8 cellular contexts compared by ENCODE assay signal in genomic region chr16:89949121-89949742, GRCh38. TPM values are rescaled to one million over a fixed set of nuclear protein-coding genes. Genes with fewer than 3 reads are reported as not detected.
A peak's percentile ranks its signal among the peaks of the same experiment; 100 is the strongest.
DNase-seq lines count a peak whose midpoint lies in the region; ATAC-seq and TF ChIP-seq lines count a peak whose summit lies in the region.

No MANE protein-coding gene starts in this region.

- in situ Hi-C loops in astrocyte of the cerebellum (cut with HindIII; ENCODE audit: low sequenced_read_pairs), result no loop called here

- H3K27me3 ChIP-seq in right lobe of liver (no peaks in the 10 kb centered on the region), tibial artery (peaks cover 0 to 4% of the 10 kb centered on the region in 2 donors)

- H3K4me3 ChIP-seq in astrocyte of the cerebellum (ENCODE audit: low read depth, low read length), result peak overlapping the region; percentile 60
- peak overlapping the region; percentile 46 to 66 (median 50) for H3K4me3 ChIP-seq in right lobe of liver
- peak overlapping the region; percentile 61 to 63 for H3K4me3 ChIP-seq in tibial artery

- H3K36me3 Mint-ChIP-seq in activated T-cell treated with anti-CD3 and anti-CD28 coated beads, Interleukin-2, amount 50 U/mL, for 4 hours (ENCODE audit: insufficient read depth), result no peaks in the 10 kb centered on the region

- no peak for DNase-seq in activated T-cell treated with anti-CD3 and anti-CD28 coated beads, Interleukin-2, amount 50 U/mL, for 4 hours
- DNase-seq in activated T-cell treated with anti-CD3 and anti-CD28 coated beads for 4 hours, result no peak
- no peak for DNase-seq in astrocyte of the cerebellum (ENCODE audit: low read depth)
- DNase-seq in right lobe of liver, result no peak
- no peak for DNase-seq in tibial artery
- DNase-seq in kidney tubule cell (ENCODE audit: low spot score), result no peak
- no peak for DNase-seq in stimulated activated CD8-positive, alpha-beta memory T cell treated with anti-CD3 and anti-CD28 coated beads, Interleukin-4, amount 100 ng/mL, for 48 hours

- peak in 1 of 2 donors; percentile 16 for ATAC-seq in activated T-cell treated with anti-CD3 and anti-CD28 coated beads, Interleukin-2, amount 50 U/mL, for 4 hours
- ATAC-seq in right lobe of liver, result peak in 1 of 4 donors; percentile 3
- ATAC-seq in GM21529 (IDR thresholded peaks at IDR 0.05; ENCODE audit: unreplicated experiment), result no peak

- H3K4me1 Mint-ChIP-seq in activated T-cell treated with anti-CD3 and anti-CD28 coated beads, Interleukin-2, amount 50 U/mL, for 4 hours (ENCODE audit: low read depth), result peaks cover 20% of the 10 kb centered on the region

- WGBS in right lobe of liver (ENCODE audit: insufficient coverage, low coverage, low lambda C conversion rate, missing lambda C conversion rate), result no CpG with 5 or more reads among the region's 55 CpGs

- no peak for TF ChIP-seq POLR2A in right lobe of liver (IDR thresholded peaks at IDR 0.05)

- no peak for TF ChIP-seq CTCF in astrocyte of the cerebellum (IDR thresholded peaks at IDR 0.05; ENCODE audit: low read depth, low read length, missing control alignments)
- no peak for TF ChIP-seq CTCF in right lobe of liver (IDR thresholded peaks at IDR 0.05)
- no peak for TF ChIP-seq CTCF in tibial artery (IDR thresholded peaks at IDR 0.05)

- peak overlapping the region; percentile 80 for H3K4me3 Mint-ChIP-seq in activated T-cell treated with anti-CD3 and anti-CD28 coated beads, Interleukin-2, amount 50 U/mL, for 4 hours

- H3K4me1 ChIP-seq in right lobe of liver (peaks cover 0 to 13% (median 4%) of the 10 kb centered on the region in 4 donors), tibial artery (peaks cover 0 to 24% (median 17%) of the 10 kb centered on the region in 4 donors)

- H3K9me3 ChIP-seq in right lobe of liver (no peaks in the 10 kb centered on the region), tibial artery (no peaks in the 10 kb centered on the region)

- intact Hi-C loops in right lobe of liver (cut with DNase I), result no loop called here
- intact Hi-C loops in tibial artery (cut with DNase I; ENCODE audit: low total_unique reads), result no loop called here

- peak overlapping the region in 1 of 3 donors; percentile 18 for H3K27ac ChIP-seq in right lobe of liver
- peak overlapping the region; percentile 39 to 71 for H3K27ac ChIP-seq in tibial artery

- H3K9me3 Mint-ChIP-seq in activated T-cell treated with anti-CD3 and anti-CD28 coated beads, Interleukin-2, amount 50 U/mL, for 4 hours, result no peaks in the 10 kb centered on the region

- H3K27me3 Mint-ChIP-seq in activated T-cell treated with anti-CD3 and anti-CD28 coated beads, Interleukin-2, amount 50 U/mL, for 4 hours (ENCODE audit: low read depth), result peaks cover 21% of the 10 kb centered on the region

- no peaks in the 10 kb centered on the region for H3K36me3 ChIP-seq in right lobe of liver
- H3K36me3 ChIP-seq in tibial artery, result peaks cover 0 to 1% (median 0%) of the 10 kb centered on the region in 3 donors

RNA-seq across cellular contexts. Expression of gene DEF8, which starts 0.7 kb away (rescaled TPM):
- 10 to 100 TPM; 50.1 to 53.5 (median 50.3) TPM for total RNA-seq in activated T-cell treated with anti-CD3 and anti-CD28 coated beads, Interleukin-2, amount 50 U/mL, for 4 hours
- 10 to 100 TPM; 16.7 to 44.1 (median 20.7) TPM for total RNA-seq in right lobe of liver

RNA-seq across cellular contexts. Expression of gene TUBB3, which starts 26.1 kb away (rescaled TPM):
- under 1 TPM; 0.65 to 0.68 (median 0.66) TPM for total RNA-seq in activated T-cell treated with anti-CD3 and anti-CD28 coated beads, Interleukin-2, amount 50 U/mL, for 4 hours
- under 1 TPM in 4 of 6 experiments, not detected in 2; 0.13 to 0.86 (median 0.36) TPM for total RNA-seq in right lobe of liver

RNA-seq across cellular contexts. Expression of gene MC1R, which starts 30.6 kb away (rescaled TPM):
- 1 to 10 TPM; 2.5 to 3.0 (median 2.6) TPM for total RNA-seq in activated T-cell treated with anti-CD3 and anti-CD28 coated beads, Interleukin-2, amount 50 U/mL, for 4 hours
- total RNA-seq in right lobe of liver, result 1 to 10 TPM in 2 of 6 experiments, under 1 TPM in 4; 0.31 to 1.6 (median 0.77) TPM
